Comparison of ENCODE assay signal across 19 cellular contexts in the genomic region with DNA sequence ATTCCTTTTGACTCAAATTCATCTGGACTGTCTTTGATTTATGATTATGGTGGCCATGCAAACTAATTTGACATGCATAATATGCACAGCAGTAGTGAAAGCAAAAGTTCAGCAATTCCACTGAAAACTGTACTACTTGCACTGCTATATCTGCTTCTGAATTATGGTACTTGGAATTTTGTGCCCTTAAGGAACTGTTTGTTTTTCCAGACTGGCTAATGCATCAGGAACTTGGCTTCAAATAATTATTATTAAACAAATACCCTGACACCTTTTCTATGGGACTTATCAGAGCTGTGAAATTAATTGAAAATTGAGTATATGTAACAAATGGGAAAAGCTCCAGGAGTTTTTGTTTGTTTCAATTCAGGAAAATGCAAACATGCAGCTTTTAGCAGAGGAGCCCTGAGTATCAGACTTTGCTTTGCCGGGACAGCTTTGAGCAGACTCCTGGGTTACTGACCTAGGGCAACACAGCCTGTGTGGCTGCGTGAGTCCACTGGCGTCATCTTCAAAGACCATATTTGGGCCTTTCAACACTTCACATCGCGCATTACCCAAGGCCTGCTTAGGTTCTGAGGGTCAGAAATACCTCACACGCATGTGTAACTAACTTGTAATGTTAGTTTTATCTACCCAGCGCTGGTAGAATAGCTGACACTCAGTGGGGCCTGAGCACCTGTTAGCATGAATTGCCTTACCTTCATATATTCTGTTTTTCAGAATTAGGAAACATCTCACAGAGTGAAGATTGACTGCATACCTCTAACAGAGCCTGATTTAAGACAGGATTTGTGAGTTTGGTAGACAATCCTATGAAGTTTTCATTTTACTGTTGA. TPM values are rescaled to one million over a fixed set of nuclear protein-coding genes. Genes with fewer than 3 reads are reported as not detected.
DNase-seq lines count a peak whose midpoint lies in the region; ATAC-seq, FAIRE-seq and TF ChIP-seq lines count a peak whose summit lies in the region.
"Had no signal": no experiment of that assay in that cellular context is flagged by ENCODE, and none has a peak within 500 bp of the region (broad histone marks: within the 10 kb centered on the region; RNA-seq: fewer than 3 reads in every experiment).

No MANE protein-coding gene starts in this region.

- WGBS in heart left ventricle, 4 donors: 38 to 69% (median 51%) methylated on average over 7 of the region's 7 CpGs

- no peak for TF ChIP-seq CTCF in heart left ventricle (IDR thresholded peaks at IDR 0.05)

- intact Hi-C loops in heart left ventricle (cut with DNase I): no loop called here

- H3K9me3 ChIP-seq in heart left ventricle: peaks cover 0 to 10% (median 0%) of the 10 kb centered on the region in 12 donors
- H3K9me3 ChIP-seq: Caco-2 had no signal

- H3K27me3 ChIP-seq in heart left ventricle: no peaks in the 10 kb centered on the region

- no peaks in the 10 kb centered on the region for H3K36me3 ChIP-seq in heart left ventricle

- peak overlapping the region in 4 of 12 donors; percentile 13 to 39 (median 19) for H3K27ac ChIP-seq in heart left ventricle

- peak; percentile 41 for FAIRE-seq in islet of Langerhans (lab: Jason Lieb, UNC)
- FAIRE-seq: GM12892 had no signal

- ATAC-seq in heart left ventricle (peak; percentile 75 to 99 (median 91)), GM21360 (IDR thresholded peaks at IDR 0.05; ENCODE audit: unreplicated experiment) (no peak)

- no peak for TF ChIP-seq POLR2A in heart left ventricle (IDR thresholded peaks at IDR 0.05)

- no peak overlapping the region for H3K4me3 ChIP-seq in heart left ventricle

- DNase-seq in heart left ventricle: peak in 2 of 5 donors; percentile 29 to 48
- DNase-seq in mucosa of gallbladder (ENCODE audit: low spot score): peak; percentile 25
- DNase-seq in amniotic stem cell (lab: John Stamatoyannopoulos, UW): no peak
- DNase-seq in nucleus accumbens (lab: John Stamatoyannopoulos, UW): no peak
- no peak for DNase-seq in NCI-H446 (lab: John Stamatoyannopoulos, UW)
- DNase-seq: Caco-2; DMS153; H7; MM.1S; NCI-H1105; NCI-H1694; NCI-H2227 treated with DMSO at 0.1 percent for 48 hours; NCI-H526; NK-92 treated with Interleukin-12 subunit alpha and Interleukin-12 subunit beta, amount 100 ng/mL, for 24 hours; SIG-M5 had no signal

- H3K4me1 ChIP-seq in heart left ventricle: peaks cover 0 to 7% (median 0%) of the 10 kb centered on the region in 12 donors
- H3K4me1 ChIP-seq: Caco-2 had no signal

RNA-seq across cellular contexts. Expression of gene CFAP221, which starts 35.4 kb away (rescaled TPM):
- 1 to 10 TPM in 6 of 9 donors, under 1 TPM in 2, not detected in 1; 0.86 to 2.2 (median 1.7) TPM for total RNA-seq in heart left ventricle
- under 1 TPM; 0.08 to 0.18 TPM for polyA plus RNA-seq in heart left ventricle
- total RNA-seq in mucosa of gallbladder: 5.4 TPM
- total RNA-seq: Caco-2, OCI-LY7 had no signal

RNA-seq across cellular contexts. Expression of gene SCTR, which starts 55.4 kb away (rescaled TPM):
- 1 to 10 TPM in 2 of 9 donors, under 1 TPM in 6, not detected in 1; 0.28 to 2.2 (median 0.44) TPM for total RNA-seq in heart left ventricle
- under 1 TPM in 1 of 2 donors, not detected in 1; 0.72 TPM for polyA plus RNA-seq in heart left ventricle
- total RNA-seq in mucosa of gallbladder: 0.92 TPM
- total RNA-seq: Caco-2, H7, OCI-LY7 had no signal
